ENCODE assay signal across 1 cellular context in genomic region chr19:12065100-12065538, GRCh38.
TF ChIP-seq lines count a peak whose summit lies in the region.

No MANE protein-coding gene starts in this region.

TF ChIP-seq in GM23338, 12 proteins besides CTCF, POLR2A, EP300 and RAD21:
- TF ChIP-seq ZNF462 (CRISPR knock-in tag; IDR thresholded peaks at IDR 0.05) (no peak), JUNB (IDR thresholded peaks at IDR 0.05; ENCODE audit: unreplicated experiment) (no peak), NANOG (IDR thresholded peaks at IDR 0.05; ENCODE audit: borderline replicate concordance) (no peak), ZNF114 (CRISPR knock-in tag; IDR thresholded peaks at IDR 0.05) (no peak), STAT1 (IDR thresholded peaks at IDR 0.05; ENCODE audit: unreplicated experiment) (no peak), EZH2 (IDR thresholded peaks at IDR 0.05; ENCODE audit: low read depth, unreplicated experiment) (no peak), EZH2phosphoT487 (IDR thresholded peaks at IDR 0.05; ENCODE audit: unreplicated experiment) (no peak), REST (IDR thresholded peaks at IDR 0.05; ENCODE audit: unreplicated experiment) (no peak), POLR2AphosphoS5 (IDR thresholded peaks at IDR 0.05; ENCODE audit: low read depth) (no peak), ETS1 (IDR thresholded peaks at IDR 0.05) (no peak), CREB1 (CRISPR knock-in tag; IDR thresholded peaks at IDR 0.05; ENCODE audit: low read depth) (no peak), ZNF331 (CRISPR knock-in tag; IDR thresholded peaks at IDR 0.05; ENCODE audit: low read depth) (no peak)
